1 cellular context compared by ENCODE assay signal in the genomic region with DNA sequence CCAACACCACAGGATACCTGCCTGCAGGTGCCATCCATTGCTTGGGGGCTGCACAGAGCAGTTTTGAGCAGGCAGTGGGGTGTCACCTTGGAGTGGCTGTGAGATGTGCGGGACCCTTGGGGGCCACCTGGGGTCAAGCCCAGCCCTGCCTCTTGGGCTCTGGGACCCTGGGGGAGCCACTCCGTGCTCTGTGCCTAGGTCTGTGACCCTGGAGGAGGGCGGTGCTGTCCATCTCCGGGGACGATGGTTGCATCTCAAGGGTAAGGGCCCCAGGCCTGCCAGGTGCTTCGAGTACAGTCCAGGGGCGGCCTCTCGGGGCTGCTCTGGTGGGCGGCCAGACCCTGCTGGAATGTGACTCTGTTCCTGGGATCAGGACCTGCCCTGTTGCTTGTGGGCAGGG.
TF ChIP-seq lines count a peak whose summit lies in the region.

No MANE protein-coding gene starts in this region.

TF ChIP-seq in SK-N-SH, 30 proteins besides CTCF, POLR2A, EP300 and RAD21 (continued from another document):
- TF ChIP-seq MEF2A (IDR thresholded peaks at IDR 0.05; ENCODE audit: borderline replicate concordance, low read depth) (no peak), FOSL2 (IDR thresholded peaks at IDR 0.05; ENCODE audit: borderline replicate concordance, low read depth) (no peak), TCF12 (IDR thresholded peaks at IDR 0.05) (no peak), FOXJ3 (CRISPR knock-in tag; IDR thresholded peaks at IDR 0.05) (no peak), SIN3A (IDR thresholded peaks at IDR 0.05; ENCODE audit: borderline replicate concordance, low read depth, low read length) (no peak), POLR2AphosphoS5 (IDR thresholded peaks at IDR 0.05; ENCODE audit: low read depth, low read length) (no peak)
- TF ChIP-seq, protein P1, sequence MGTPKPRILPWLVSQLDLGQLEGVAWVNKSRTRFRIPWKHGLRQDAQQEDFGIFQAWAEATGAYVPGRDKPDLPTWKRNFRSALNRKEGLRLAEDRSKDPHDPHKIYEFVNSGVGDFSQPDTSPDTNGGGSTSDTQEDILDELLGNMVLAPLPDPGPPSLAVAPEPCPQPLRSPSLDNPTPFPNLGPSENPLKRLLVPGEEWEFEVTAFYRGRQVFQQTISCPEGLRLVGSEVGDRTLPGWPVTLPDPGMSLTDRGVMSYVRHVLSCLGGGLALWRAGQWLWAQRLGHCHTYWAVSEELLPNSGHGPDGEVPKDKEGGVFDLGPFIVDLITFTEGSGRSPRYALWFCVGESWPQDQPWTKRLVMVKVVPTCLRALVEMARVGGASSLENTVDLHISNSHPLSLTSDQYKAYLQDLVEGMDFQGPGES (IDR thresholded peaks at IDR 0.05; ENCODE audit: low read depth, low read length) = no peak
